ENCODE assay signal across 1 cellular context in genomic region chr5:52787600-52788504, GRCh38.
TF ChIP-seq lines count a peak whose summit lies in the region.

ITGA1 (plus strand) TSS chr5:52787916; CDS start chr5:52788354, 438 bp downstream.
PELO (plus strand) TSS chr5:52787916; CDS start chr5:52800395, 12,479 bp downstream.

TF ChIP-seq in HepG2, 621 proteins besides CTCF, POLR2A, EP300 and RAD21 (continued from another document and continues in another):
- TF ChIP-seq BCL3 (CRISPR knock-in tag; IDR thresholded peaks at IDR 0.05) (no peak), ZNF414 (CRISPR knock-in tag; IDR thresholded peaks at IDR 0.05) (no peak), MNT (IDR thresholded peaks at IDR 0.05) (no peak), MAFF (IDR thresholded peaks at IDR 0.05; ENCODE audit: low read depth, low read length) (no peak), SMARCE1 (IDR thresholded peaks at IDR 0.05; ENCODE audit: borderline replicate concordance) (no peak), ATF1 (CRISPR knock-in tag; IDR thresholded peaks at IDR 0.05) (no peak), REPIN1 (CRISPR knock-in tag; IDR thresholded peaks at IDR 0.05; ENCODE audit: borderline replicate concordance, low read depth) (no peak; the same call in 1 of the 2 replicates), TEAD3 (CRISPR knock-in tag; optimal IDR thresholded peaks at IDR 0.05; ENCODE audit: borderline replicate concordance) (peak; percentile 18), ZBTB7B (CRISPR knock-in tag; IDR thresholded peaks at IDR 0.05) (peak; percentile 86), ZHX1 (CRISPR knock-in tag; IDR thresholded peaks at IDR 0.05; ENCODE audit: low read depth) (0 out of 2 replicates have a peak, but pooled peaks have one; percentile 40), ZNF503 (CRISPR knock-in tag; IDR thresholded peaks at IDR 0.05) (peak; percentile 34; the same call in 1 of the 2 replicates), ISX (CRISPR knock-in tag; conservative IDR thresholded peaks at IDR 0.05) (no peak), ELF3 (CRISPR knock-in tag; IDR thresholded peaks at IDR 0.05) (0 out of 2 replicates have a peak, but pooled peaks have one; percentile 9), PATZ1 (CRISPR knock-in tag; IDR thresholded peaks at IDR 0.05) (peak; percentile 65), ETV5 (CRISPR knock-in tag; IDR thresholded peaks at IDR 0.05; ENCODE audit: borderline replicate concordance) (0 out of 2 replicates have a peak, but pooled peaks have one; percentile 27), ZBTB26 (CRISPR knock-in tag; IDR thresholded peaks at IDR 0.05; ENCODE audit: borderline replicate concordance) (no peak), PTBP1 (IDR thresholded peaks at IDR 0.05; ENCODE audit: low read depth, low read length, poor library complexity, severe bottlenecking) (no peak), WIZ (CRISPR knock-in tag; IDR thresholded peaks at IDR 0.05) (no peak), TCF12 (IDR thresholded peaks at IDR 0.05) (no peak), TCF12 (CRISPR knock-in tag; IDR thresholded peaks at IDR 0.05) (peak; percentile 84), HNF4A (CRISPR knock-in tag; IDR thresholded peaks at IDR 0.05) (peak; percentile 84), ATF3 (CRISPR knock-in tag; IDR thresholded peaks at IDR 0.05) (no peak), CBFB (CRISPR knock-in tag; IDR thresholded peaks at IDR 0.05) (no peak), FOXC1 (CRISPR knock-in tag; IDR thresholded peaks at IDR 0.05; ENCODE audit: borderline replicate concordance) (peak; percentile 87), TFAP4 (IDR thresholded peaks at IDR 0.05; ENCODE audit: borderline replicate concordance, low read depth) (no peak), ZNF704 (CRISPR knock-in tag; IDR thresholded peaks at IDR 0.05; ENCODE audit: borderline replicate concordance) (peak; percentile 47; the same call in 1 of the 2 replicates), ZNF615 (CRISPR knock-in tag; IDR thresholded peaks at IDR 0.05; ENCODE audit: borderline replicate concordance) (no peak), MLXIP (CRISPR knock-in tag; IDR thresholded peaks at IDR 0.05; ENCODE audit: borderline replicate concordance) (no peak), TRIM22 (IDR thresholded peaks at IDR 0.05) (no peak), ZNF777 (CRISPR knock-in tag; IDR thresholded peaks at IDR 0.05) (peak; percentile 94), KLF13 (CRISPR knock-in tag; IDR thresholded peaks at IDR 0.05) (no peak), SYNCRIP (IDR thresholded peaks at IDR 0.05; ENCODE audit: insufficient read depth, low read depth, low read length) (no peak), MXD1 (CRISPR knock-in tag; IDR thresholded peaks at IDR 0.05) (peak; percentile 89), ZFX (CRISPR knock-in tag; IDR thresholded peaks at IDR 0.05; ENCODE audit: low read depth) (peak; percentile 81), IRX3 (CRISPR knock-in tag; IDR thresholded peaks at IDR 0.05; ENCODE audit: borderline replicate concordance, low read depth) (no peak), SALL1 (CRISPR knock-in tag; IDR thresholded peaks at IDR 0.05) (peak; percentile 87), ZNF124 (CRISPR knock-in tag; IDR thresholded peaks at IDR 0.05) (peak; percentile 76), CBX5 (CRISPR knock-in tag; IDR thresholded peaks at IDR 0.05; ENCODE audit: borderline replicate concordance) (no peak; the same call in 1 of the 2 replicates), IRF1 (CRISPR knock-in tag; IDR thresholded peaks at IDR 0.05; ENCODE audit: low read depth) (no peak)
